ENCODE assay signal across 30 cellular contexts in genomic region chr12:75874456-75874855, GRCh38.
"Had no signal": no experiment of that assay in that cellular context is flagged by ENCODE, and none has a peak within 500 bp of the region (broad histone marks: within the 10 kb centered on the region; RNA-seq: fewer than 3 reads in every experiment).

No MANE protein-coding gene starts in this region.

- H3K4me3 ChIP-seq: body of pancreas, esophagus squamous epithelium, gastroesophageal sphincter, heart right ventricle, hepatocyte had no signal

- H3K36me3 ChIP-seq: esophagus squamous epithelium, gastroesophageal sphincter, heart right ventricle, WERI-Rb-1 had no signal

- DNase-seq: activated B cell treated with CpG ODN at 0.5 μM for 24 hours; activated CD4-positive, alpha-beta T cell treated with anti-CD3 and anti-CD28 coated beads for 48 hours; activated CD4-positive, alpha-beta T cell treated with anti-CD3 and anti-CD28 coated beads, Interleukin-2, amount 50 U/mL, for 1 hour; activated CD4-positive, alpha-beta T cell treated with anti-CD3 and anti-CD28 coated beads, Interleukin-2, amount 50 U/mL, for 48 hours; activated CD8-positive, alpha-beta memory T cell treated with anti-CD3 and anti-CD28 coated beads for 24 hours; activated CD8-positive, alpha-beta memory T cell treated with anti-CD3 and anti-CD28 coated beads, Interleukin-2, amount 50 U/mL, for 4 hours; activated CD8-positive, alpha-beta T cell treated with anti-CD3 and anti-CD28 coated beads for 36 hours; activated effector memory CD4-positive, alpha-beta T cell treated with Interleukin-2 at 50 U/mL for 16 hours; activated gamma-delta T cell treated with Interleukin-2 at 50 U/mL for 16 hours; activated naive CD4-positive, alpha-beta T cell treated with anti-CD3 and anti-CD28 coated beads, Interleukin-2, amount 50 U/mL, for 16 hours; activated naive CD4-positive, alpha-beta T cell treated with Interleukin-2 at 50 U/mL for 16 hours; activated T-cell treated with anti-CD3 and anti-CD28 coated beads for 4 hours; activated T-cell treated with anti-CD3 and anti-CD28 coated beads, Interleukin-2, amount 50 U/mL, for 4 hours; amniotic stem cell; anterior cingulate cortex; body of pancreas; caudate nucleus; cortex of kidney; effector CD8-positive, alpha-beta T cell; esophagus squamous epithelium; foreskin melanocyte; heart right ventricle; T1000; WERI-Rb-1 had no signal

- H3K36me3 Mint-ChIP-seq: activated naive CD8-positive, alpha-beta T cell had no signal

- H3K27me3 ChIP-seq: body of pancreas, esophagus squamous epithelium, gastroesophageal sphincter, heart right ventricle, hepatocyte had no signal

- H3K9me3 Mint-ChIP-seq: activated B cell treated with CpG ODN at 0.5 μM for 24 hours; activated CD8-positive, alpha-beta T cell treated with anti-CD3 and anti-CD28 coated beads for 36 hours; activated T-cell treated with anti-CD3 and anti-CD28 coated beads, Interleukin-2, amount 50 U/mL, for 4 hours; activated T-helper 17 cell treated with anti-CD3 and anti-CD28 coated beads, Interleukin-2, amount 50 U/mL, for 72 hours had no signal

- H3K27ac ChIP-seq: body of pancreas, epithelial cell of prostate, esophagus squamous epithelium, gastroesophageal sphincter, heart right ventricle, hepatocyte, WERI-Rb-1 had no signal

- ATAC-seq: activated CD4-positive, CD25-positive, alpha-beta regulatory T cell treated with anti-CD3 and anti-CD28 coated beads, Interleukin-2, amount 50 U/mL, for 24 hours; activated CD8-positive, alpha-beta T cell treated with anti-CD3 and anti-CD28 coated beads for 36 hours; activated T-cell treated with anti-CD3 and anti-CD28 coated beads, Interleukin-2, amount 50 U/mL, for 4 hours; activated T-helper 17 cell treated with anti-CD3 and anti-CD28 coated beads, Interleukin-2, amount 50 U/mL, for 72 hours; body of pancreas; gastroesophageal sphincter; heart right ventricle had no signal

- H3K27ac Mint-ChIP-seq: activated B cell treated with CpG ODN at 0.5 μM for 24 hours; activated CD8-positive, alpha-beta T cell treated with anti-CD3 and anti-CD28 coated beads for 36 hours; activated naive CD8-positive, alpha-beta T cell; activated T-helper 17 cell treated with anti-CD3 and anti-CD28 coated beads, Interleukin-2, amount 50 U/mL, for 72 hours had no signal

- H3K4me3 Mint-ChIP-seq: activated B cell treated with CpG ODN at 0.5 μM for 24 hours; activated CD8-positive, alpha-beta T cell treated with anti-CD3 and anti-CD28 coated beads for 36 hours; activated naive CD8-positive, alpha-beta T cell; activated T-cell treated with anti-CD3 and anti-CD28 coated beads, Interleukin-2, amount 50 U/mL, for 4 hours; activated T-helper 17 cell treated with anti-CD3 and anti-CD28 coated beads, Interleukin-2, amount 50 U/mL, for 72 hours had no signal

- H3K9me3 ChIP-seq: body of pancreas, esophagus squamous epithelium, gastroesophageal sphincter, heart right ventricle had no signal

- H3K4me1 Mint-ChIP-seq: activated B cell treated with CpG ODN at 0.5 μM for 24 hours; activated T-helper 17 cell treated with anti-CD3 and anti-CD28 coated beads, Interleukin-2, amount 50 U/mL, for 72 hours had no signal
